14 cellular contexts compared by ENCODE assay signal in genomic region chr16:28196331-28196987, GRCh38. TPM values are rescaled to one million over a fixed set of nuclear protein-coding genes. Genes with fewer than 3 reads are reported as not detected.
DNase-seq lines count a peak whose midpoint lies in the region; ATAC-seq and TF ChIP-seq lines count a peak whose summit lies in the region.
"Had no signal": no experiment of that assay in that cellular context is flagged by ENCODE, and none has a peak within 500 bp of the region (broad histone marks: within the 10 kb centered on the region; RNA-seq: fewer than 3 reads in every experiment).

No MANE protein-coding gene starts in this region.

- TF ChIP-seq POLR2A in breast epithelium (IDR thresholded peaks at IDR 0.05): no peak

- TF ChIP-seq CTCF in MCF 10A (IDR thresholded peaks at IDR 0.05; ENCODE audit: unreplicated experiment) (no peak), breast epithelium (IDR thresholded peaks at IDR 0.05) (no peak), activated B cell treated with CpG ODN at 0.5 μM for 24 hours (IDR thresholded peaks at IDR 0.05) (no peak), fibroblast of lung (conservative IDR thresholded peaks at IDR 0.05 in 1 of 2, IDR thresholded peaks at IDR 0.05 in 1 of 2; ENCODE audit: low read depth in 1 of 2, low read length in 2 of 2) (no peak), upper lobe of right lung (IDR thresholded peaks at IDR 0.05) (no peak)

- no TSS peak for BruUV-seq in MCF 10A (replicated peaks; lab: Mats Ljungman, UMichigan)

- DNase-seq in MCF 10A (ENCODE audit: unreplicated experiment) (no peak), breast epithelium (ENCODE audit: low spot score in 2 of 2) (no peak), activated B cell treated with CpG ODN at 0.5 μM for 24 hours (no peak), fibroblast of lung (ENCODE audit: low read depth in 2 of 2) (peak in 1 of 2 donors; percentile 21), upper lobe of right lung (no peak), cerebellar cortex (ENCODE audit: low spot score) (no peak), activated gamma-delta T cell treated with Interleukin-2 at 50 U/mL for 16 hours (no peak)
- DNase-seq in stimulated activated CD4-positive, alpha-beta T cell treated with anti-CD3 and anti-CD28 coated beads, Interleukin-2, amount 100 ng/mL, for 48 hours: no peak
- DNase-seq: AML-193, kidney, SJCRH30, WERI-Rb-1 had no signal

- POLR2A ChIA-PET in MCF 10A (lab: Yijun Ruan, JAX): interaction anchor here (1.0 kb wide), 1 partner anchor 14 kb away, joined by 4 read pairs; no protein-coding TSS in a partner anchor
- POLR2A ChIA-PET in activated B cell treated with CpG ODN at 0.5 μM for 24 hours (lab: Charles Lee): interaction anchor here (1.5 kb wide), 1 partner anchor 14 kb away, joined by 8 read pairs; no protein-coding TSS in a partner anchor

- H3K4me3 ChIP-seq in breast epithelium: no peak overlapping the region
- H3K4me3 ChIP-seq in fibroblast of lung (replicated peaks in 1 of 4; ENCODE audit: control extremely low read depth in 1 of 4, insufficient read depth in 1 of 4, low read depth in 3 of 4, low read length in 4 of 4): no peak overlapping the region
- no peak overlapping the region for H3K4me3 ChIP-seq in upper lobe of right lung
- H3K4me3 ChIP-seq: prostate gland, SJCRH30, thoracic aorta had no signal

- H2AFZ ChIP-seq in fibroblast of lung (ENCODE audit: low read length): no peak overlapping the region

- no peaks in the 10 kb centered on the region for H4K20me1 ChIP-seq in fibroblast of lung (ENCODE audit: control insufficient read depth, extremely low read depth, insufficient read depth, low read length)

- no peaks in the 10 kb centered on the region for H3K4me1 ChIP-seq in breast epithelium
- peaks cover 27% of the 10 kb centered on the region for H3K4me1 ChIP-seq in fibroblast of lung (ENCODE audit: control insufficient read depth, extremely low read depth, insufficient read depth, low read length)
- peaks cover 24% of the 10 kb centered on the region for H3K4me1 ChIP-seq in upper lobe of right lung
- H3K4me1 ChIP-seq: prostate gland had no signal

- peaks cover 28% of the 10 kb centered on the region for H3K36me3 Mint-ChIP-seq in MCF 10A (ENCODE audit: insufficient read depth, unreplicated experiment)
- peaks cover 48% of the 10 kb centered on the region for H3K36me3 Mint-ChIP-seq in activated B cell treated with CpG ODN at 0.5 μM for 24 hours (ENCODE audit: low read depth)

- peak overlapping the region; percentile 91 for H3K27ac Mint-ChIP-seq in MCF 10A (ENCODE audit: low read depth, unreplicated experiment)
- peak overlapping the region; percentile 56 for H3K27ac Mint-ChIP-seq in activated B cell treated with CpG ODN at 0.5 μM for 24 hours

- H3K4me2 ChIP-seq in fibroblast of lung (ENCODE audit: extremely low read depth, insufficient read depth, low read length): no peak overlapping the region

- H3K27ac ChIP-seq in breast epithelium (no peak overlapping the region), fibroblast of lung (ENCODE audit: insufficient read depth, low read length) (peak overlapping the region; percentile 1), upper lobe of right lung (no peak overlapping the region)
- H3K27ac ChIP-seq: prostate gland, SJCRH30, thoracic aorta, WERI-Rb-1 had no signal

- CTCF ChIA-PET in MCF 10A (lab: Yijun Ruan, JAX): interaction anchor here (1.3 kb wide), 1 partner anchor 14 kb away, joined by 6 read pairs; no protein-coding TSS in a partner anchor
- CTCF ChIA-PET in activated B cell treated with CpG ODN at 0.5 μM for 24 hours (lab: Charles Lee): no interaction called here

- H3K9ac ChIP-seq in fibroblast of lung (ENCODE audit: insufficient read depth, low read length): no peak overlapping the region

- H3K9me3 Mint-ChIP-seq in MCF 10A (ENCODE audit: unreplicated experiment) (no peaks in the 10 kb centered on the region), activated B cell treated with CpG ODN at 0.5 μM for 24 hours (no peaks in the 10 kb centered on the region)

- H3K36me3 ChIP-seq in breast epithelium: no peaks in the 10 kb centered on the region
- no peaks in the 10 kb centered on the region for H3K36me3 ChIP-seq in fibroblast of lung (ENCODE audit: control insufficient read depth, insufficient read depth, low read length)
- H3K36me3 ChIP-seq in upper lobe of right lung: peaks cover 12% of the 10 kb centered on the region
- H3K36me3 ChIP-seq: prostate gland had no signal

- no peaks in the 10 kb centered on the region for H3K9me3 ChIP-seq in breast epithelium
- no peaks in the 10 kb centered on the region for H3K9me3 ChIP-seq in fibroblast of lung (ENCODE audit: control insufficient read depth, insufficient read depth, low read depth, low read length)
- no peaks in the 10 kb centered on the region for H3K9me3 ChIP-seq in upper lobe of right lung
- H3K9me3 ChIP-seq: prostate gland, SJCRH30, thoracic aorta had no signal

- no peaks in the 10 kb centered on the region for H3K27me3 ChIP-seq in breast epithelium
- H3K27me3 ChIP-seq in fibroblast of lung (ENCODE audit: control insufficient read depth, insufficient read depth, low read length): no peaks in the 10 kb centered on the region
- H3K27me3 ChIP-seq in upper lobe of right lung: no peaks in the 10 kb centered on the region
- H3K27me3 ChIP-seq: SJCRH30 had no signal

- H3K79me2 ChIP-seq in fibroblast of lung (ENCODE audit: control insufficient read depth, insufficient read depth, low read length): peaks cover 82% of the 10 kb centered on the region

- H3K4me1 Mint-ChIP-seq in MCF 10A (ENCODE audit: insufficient read depth, unreplicated experiment) (peaks cover 38% of the 10 kb centered on the region), activated B cell treated with CpG ODN at 0.5 μM for 24 hours (peaks cover 68% of the 10 kb centered on the region)

- H3K27me3 Mint-ChIP-seq in MCF 10A (ENCODE audit: insufficient read depth, unreplicated experiment) (no peaks in the 10 kb centered on the region), activated B cell treated with CpG ODN at 0.5 μM for 24 hours (no peaks in the 10 kb centered on the region)

- ATAC-seq in activated B cell treated with CpG ODN at 0.5 μM for 24 hours (ENCODE audit: low read depth): no peak
- peak; percentile 21 for ATAC-seq in upper lobe of right lung

- intact Hi-C loops in MCF 10A (cut with micrococcal nuclease) (no loop called here), breast epithelium (cut with DNase I; ENCODE audit: low total_unique reads) (no loop called here), activated B cell treated with CpG ODN at 0.5 μM for 24 hours (cut with micrococcal nuclease) (no loop called here), upper lobe of right lung (cut with DNase I) (no loop called here)

- no peak overlapping the region for H3K4me3 Mint-ChIP-seq in MCF 10A (ENCODE audit: unreplicated experiment)
- H3K4me3 Mint-ChIP-seq in activated B cell treated with CpG ODN at 0.5 μM for 24 hours: no peak overlapping the region

RNA-seq across cellular contexts. Expression of gene XPO6, which starts 15.3 kb away (rescaled TPM):
- total RNA-seq in MCF 10A (2022) (184 and 200 TPM in 2 replicates), breast epithelium (10 to 100 TPM; 66.4 to 84.6 (median 67.4) TPM), activated B cell treated with CpG ODN at 0.5 μM for 24 hours (212 and 236 TPM in 2 replicates), fibroblast of lung (63.9 and 134 TPM in 2 replicates), upper lobe of right lung (102 TPM)
- polyA plus RNA-seq in fibroblast of lung: 162 and 185 TPM in 2 replicates
- 138 and 147 TPM in 2 replicates for polyA plus RNA-seq in fibroblast of lung (2012)
- 605 and 618 TPM in 2 replicates for polyA minus RNA-seq in fibroblast of lung (ENCODE audit: low replicate concordance)
